Comparison of ENCODE assay signal across 1 cellular context in the genomic region with DNA sequence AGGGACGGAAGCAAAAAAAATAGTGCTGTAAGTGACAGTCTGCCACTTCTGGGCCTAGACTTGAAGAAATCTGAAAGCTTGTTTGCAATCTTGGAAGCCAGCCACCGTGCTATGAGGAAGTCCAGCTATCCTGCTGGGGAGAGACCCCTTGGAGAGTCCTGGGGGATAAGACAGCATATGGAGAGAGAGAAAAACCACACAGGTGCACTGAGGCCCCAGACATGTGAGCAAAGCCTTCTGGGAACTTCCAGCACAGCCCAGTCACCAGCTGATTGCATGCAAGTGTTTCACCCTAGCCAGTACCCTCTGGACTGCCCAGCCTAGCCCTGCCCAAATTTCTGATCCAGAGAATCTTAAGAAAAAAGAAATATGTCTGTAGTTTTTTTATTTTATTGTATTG.
TF ChIP-seq lines count a peak whose summit lies in the region.

No MANE protein-coding gene starts in this region.

TF ChIP-seq in HEK293, 187 proteins besides CTCF, POLR2A, EP300 and RAD21 (continued from another document):
- TF ChIP-seq GLIS2 (tag by site-specific recombination; IDR thresholded peaks at IDR 0.05): peak; percentile 21; the same call in 1 of the 2 replicates
- TF ChIP-seq, protein P1, sequence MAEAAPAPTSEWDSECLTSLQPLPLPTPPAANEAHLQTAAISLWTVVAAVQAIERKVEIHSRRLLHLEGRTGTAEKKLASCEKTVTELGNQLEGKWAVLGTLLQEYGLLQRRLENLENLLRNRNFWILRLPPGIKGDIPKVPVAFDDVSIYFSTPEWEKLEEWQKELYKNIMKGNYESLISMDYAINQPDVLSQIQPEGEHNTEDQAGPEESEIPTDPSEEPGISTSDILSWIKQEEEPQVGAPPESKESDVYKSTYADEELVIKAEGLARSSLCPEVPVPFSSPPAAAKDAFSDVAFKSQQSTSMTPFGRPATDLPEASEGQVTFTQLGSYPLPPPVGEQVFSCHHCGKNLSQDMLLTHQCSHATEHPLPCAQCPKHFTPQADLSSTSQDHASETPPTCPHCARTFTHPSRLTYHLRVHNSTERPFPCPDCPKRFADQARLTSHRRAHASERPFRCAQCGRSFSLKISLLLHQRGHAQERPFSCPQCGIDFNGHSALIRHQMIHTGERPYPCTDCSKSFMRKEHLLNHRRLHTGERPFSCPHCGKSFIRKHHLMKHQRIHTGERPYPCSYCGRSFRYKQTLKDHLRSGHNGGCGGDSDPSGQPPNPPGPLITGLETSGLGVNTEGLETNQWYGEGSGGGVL (tag by site-specific recombination; IDR thresholded peaks at IDR 0.05): no peak
- TF ChIP-seq ZFP37 (tag by site-specific recombination; IDR thresholded peaks at IDR 0.05): no peak
- no peak for TF ChIP-seq ZNF394 (tag by site-specific recombination; IDR thresholded peaks at IDR 0.05; ENCODE audit: borderline replicate concordance)
- TF ChIP-seq ZNF146 (tag by site-specific recombination; IDR thresholded peaks at IDR 0.05): no peak
- no peak for TF ChIP-seq ZNF514 (tag by site-specific recombination; IDR thresholded peaks at IDR 0.05)
- no peak for TF ChIP-seq ZNF530 (tag by site-specific recombination; IDR thresholded peaks at IDR 0.05; ENCODE audit: low read depth)
- no peak for TF ChIP-seq ZBTB20 (tag by site-specific recombination; IDR thresholded peaks at IDR 0.05)
- no peak for TF ChIP-seq ZNF658 (tag by site-specific recombination; IDR thresholded peaks at IDR 0.05)
- TF ChIP-seq, protein P2, sequence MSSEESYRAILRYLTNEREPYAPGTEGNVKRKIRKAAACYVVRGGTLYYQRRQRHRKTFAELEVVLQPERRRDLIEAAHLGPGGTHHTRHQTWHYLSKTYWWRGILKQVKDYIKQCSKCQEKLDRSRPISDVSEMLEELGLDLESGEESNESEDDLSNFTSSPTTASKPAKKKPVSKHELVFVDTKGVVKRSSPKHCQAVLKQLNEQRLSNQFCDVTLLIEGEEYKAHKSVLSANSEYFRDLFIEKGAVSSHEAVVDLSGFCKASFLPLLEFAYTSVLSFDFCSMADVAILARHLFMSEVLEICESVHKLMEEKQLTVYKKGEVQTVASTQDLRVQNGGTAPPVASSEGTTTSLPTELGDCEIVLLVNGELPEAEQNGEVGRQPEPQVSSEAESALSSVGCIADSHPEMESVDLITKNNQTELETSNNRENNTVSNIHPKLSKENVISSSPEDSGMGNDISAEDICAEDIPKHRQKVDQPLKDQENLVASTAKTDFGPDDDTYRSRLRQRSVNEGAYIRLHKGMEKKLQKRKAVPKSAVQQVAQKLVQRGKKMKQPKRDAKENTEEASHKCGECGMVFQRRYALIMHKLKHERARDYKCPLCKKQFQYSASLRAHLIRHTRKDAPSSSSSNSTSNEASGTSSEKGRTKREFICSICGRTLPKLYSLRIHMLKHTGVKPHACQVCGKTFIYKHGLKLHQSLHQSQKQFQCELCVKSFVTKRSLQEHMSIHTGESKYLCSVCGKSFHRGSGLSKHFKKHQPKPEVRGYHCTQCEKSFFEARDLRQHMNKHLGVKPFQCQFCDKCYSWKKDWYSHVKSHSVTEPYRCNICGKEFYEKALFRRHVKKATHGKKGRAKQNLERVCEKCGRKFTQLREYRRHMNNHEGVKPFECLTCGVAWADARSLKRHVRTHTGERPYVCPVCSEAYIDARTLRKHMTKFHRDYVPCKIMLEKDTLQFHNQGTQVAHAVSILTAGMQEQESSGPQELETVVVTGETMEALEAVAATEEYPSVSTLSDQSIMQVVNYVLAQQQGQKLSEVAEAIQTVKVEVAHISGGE (tag by site-specific recombination; conservative IDR thresholded peaks at IDR 0.05; ENCODE audit: low read depth): no peak
- TF ChIP-seq ZNF654 (tag by site-specific recombination; IDR thresholded peaks at IDR 0.05; ENCODE audit: low read depth): no peak
- TF ChIP-seq ZNF114 (tag by site-specific recombination; IDR thresholded peaks at IDR 0.05): no peak
- no peak for TF ChIP-seq EGR2 (tag by site-specific recombination; IDR thresholded peaks at IDR 0.05; ENCODE audit: low read depth)
- no peak for TF ChIP-seq ZNF24 (tag by site-specific recombination; IDR thresholded peaks at IDR 0.05)
- TF ChIP-seq, protein P3, sequence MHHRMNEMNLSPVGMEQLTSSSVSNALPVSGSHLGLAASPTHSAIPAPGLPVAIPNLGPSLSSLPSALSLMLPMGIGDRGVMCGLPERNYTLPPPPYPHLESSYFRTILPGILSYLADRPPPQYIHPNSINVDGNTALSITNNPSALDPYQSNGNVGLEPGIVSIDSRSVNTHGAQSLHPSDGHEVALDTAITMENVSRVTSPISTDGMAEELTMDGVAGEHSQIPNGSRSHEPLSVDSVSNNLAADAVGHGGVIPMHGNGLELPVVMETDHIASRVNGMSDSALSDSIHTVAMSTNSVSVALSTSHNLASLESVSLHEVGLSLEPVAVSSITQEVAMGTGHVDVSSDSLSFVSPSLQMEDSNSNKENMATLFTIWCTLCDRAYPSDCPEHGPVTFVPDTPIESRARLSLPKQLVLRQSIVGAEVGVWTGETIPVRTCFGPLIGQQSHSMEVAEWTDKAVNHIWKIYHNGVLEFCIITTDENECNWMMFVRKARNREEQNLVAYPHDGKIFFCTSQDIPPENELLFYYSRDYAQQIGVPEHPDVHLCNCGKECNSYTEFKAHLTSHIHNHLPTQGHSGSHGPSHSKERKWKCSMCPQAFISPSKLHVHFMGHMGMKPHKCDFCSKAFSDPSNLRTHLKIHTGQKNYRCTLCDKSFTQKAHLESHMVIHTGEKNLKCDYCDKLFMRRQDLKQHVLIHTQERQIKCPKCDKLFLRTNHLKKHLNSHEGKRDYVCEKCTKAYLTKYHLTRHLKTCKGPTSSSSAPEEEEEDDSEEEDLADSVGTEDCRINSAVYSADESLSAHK (tag by site-specific recombination; IDR thresholded peaks at IDR 0.05): no peak
- TF ChIP-seq ZNF324 (tag by site-specific recombination; IDR thresholded peaks at IDR 0.05): no peak
- TF ChIP-seq ZNF404 (tag by site-specific recombination; IDR thresholded peaks at IDR 0.05): no peak
- TF ChIP-seq, protein P4, sequence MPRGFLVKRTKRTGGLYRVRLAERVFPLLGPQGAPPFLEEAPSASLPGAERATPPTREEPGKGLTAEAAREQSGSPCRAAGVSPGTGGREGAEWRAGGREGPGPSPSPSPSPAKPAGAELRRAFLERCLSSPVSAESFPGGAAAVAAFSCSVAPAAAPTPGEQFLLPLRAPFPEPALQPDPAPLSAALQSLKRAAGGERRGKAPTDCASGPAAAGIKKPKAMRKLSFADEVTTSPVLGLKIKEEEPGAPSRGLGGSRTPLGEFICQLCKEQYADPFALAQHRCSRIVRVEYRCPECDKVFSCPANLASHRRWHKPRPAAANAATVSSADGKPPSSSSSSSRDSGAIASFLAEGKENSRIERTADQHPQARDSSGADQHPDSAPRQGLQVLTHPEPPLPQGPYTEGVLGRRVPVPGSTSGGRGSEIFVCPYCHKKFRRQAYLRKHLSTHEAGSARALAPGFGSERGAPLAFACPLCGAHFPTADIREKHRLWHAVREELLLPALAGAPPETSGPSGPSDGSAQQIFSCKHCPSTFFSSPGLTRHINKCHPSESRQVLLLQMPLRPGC (tag by site-specific recombination; IDR thresholded peaks at IDR 0.05): no peak
- no peak for TF ChIP-seq ZXDB (tag by site-specific recombination; IDR thresholded peaks at IDR 0.05)
- TF ChIP-seq ZNF768 (tag by site-specific recombination; IDR thresholded peaks at IDR 0.05): no peak
- TF ChIP-seq ZIC2 (tag by site-specific recombination; IDR thresholded peaks at IDR 0.05): peak; percentile 75
- TF ChIP-seq, protein P5, sequence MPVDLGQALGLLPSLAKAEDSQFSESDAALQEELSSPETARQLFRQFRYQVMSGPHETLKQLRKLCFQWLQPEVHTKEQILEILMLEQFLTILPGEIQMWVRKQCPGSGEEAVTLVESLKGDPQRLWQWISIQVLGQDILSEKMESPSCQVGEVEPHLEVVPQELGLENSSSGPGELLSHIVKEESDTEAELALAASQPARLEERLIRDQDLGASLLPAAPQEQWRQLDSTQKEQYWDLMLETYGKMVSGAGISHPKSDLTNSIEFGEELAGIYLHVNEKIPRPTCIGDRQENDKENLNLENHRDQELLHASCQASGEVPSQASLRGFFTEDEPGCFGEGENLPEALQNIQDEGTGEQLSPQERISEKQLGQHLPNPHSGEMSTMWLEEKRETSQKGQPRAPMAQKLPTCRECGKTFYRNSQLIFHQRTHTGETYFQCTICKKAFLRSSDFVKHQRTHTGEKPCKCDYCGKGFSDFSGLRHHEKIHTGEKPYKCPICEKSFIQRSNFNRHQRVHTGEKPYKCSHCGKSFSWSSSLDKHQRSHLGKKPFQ (tag by site-specific recombination; IDR thresholded peaks at IDR 0.05): no peak
- TF ChIP-seq MZF1 (tag by site-specific recombination; IDR thresholded peaks at IDR 0.05; ENCODE audit: borderline replicate concordance): no peak
